Comparison of ENCODE assay signal across 8 cellular contexts in genomic region chr16:56988948-56989945, GRCh38. TPM values are rescaled to one million over a fixed set of nuclear protein-coding genes. Genes with fewer than 3 reads are reported as not detected.
A peak's percentile ranks its signal among the peaks of the same experiment; 100 is the strongest.
DNase-seq lines count a peak whose midpoint lies in the region; ATAC-seq and TF ChIP-seq lines count a peak whose summit lies in the region.

Gene NLRC5, plus strand, starts transcription at chr16:56989557. Its CDS starts 31,156 bp downstream, at chr16:57020713.

- H3K36me3 ChIP-seq in neural progenitor cell (no peaks in the 10 kb centered on the region), stomach smooth muscle (ENCODE audit: control insufficient read depth in 2 of 2, insufficient read depth in 2 of 2, low read length in 2 of 2) (no peaks in the 10 kb centered on the region)

- no peaks in the 10 kb centered on the region for H3K9me3 ChIP-seq in neural progenitor cell (ENCODE audit: low read depth)
- H3K9me3 ChIP-seq in stomach smooth muscle (ENCODE audit: control insufficient read depth in 2 of 2, low read length in 2 of 2): no peaks in the 10 kb centered on the region

- no peaks in the 10 kb centered on the region for H3K79me2 ChIP-seq in neural progenitor cell (ENCODE audit: low read depth)

- peak within 1 kb of the TSS; percentile 75 for H3K4me2 ChIP-seq in neural progenitor cell

- DNase-seq in DMS153 treated with DMSO at 0.1 percent for 48 hours (lab: John Stamatoyannopoulos, UW; ENCODE audit: unreplicated experiment) (peak; percentile 41), SIG-M5 treated with dmso at 0.1 percent for 504 hours (lab: John Stamatoyannopoulos, UW; ENCODE audit: unreplicated experiment) (peak; percentile 80), activated gamma-delta T cell (lab: John Stamatoyannopoulos, UW) (peak; percentile 77), foreskin fibroblast (peak; percentile 81 to 92), neural progenitor cell (ENCODE audit: low spot score) (peak; percentile 78)

- H3K27ac Mint-ChIP-seq in IgD-negative memory B cell (peak within 1 kb of the TSS; percentile 98 to 99 (median 98)), neural progenitor cell (no peak within 1 kb of the TSS)

- TF ChIP-seq CTCF in foreskin fibroblast (IDR thresholded peaks at IDR 0.05; ENCODE audit: low read depth, low read length) (no peak), neural progenitor cell (IDR thresholded peaks at IDR 0.05) (no peak)

- H3K4me3 Mint-ChIP-seq in IgD-negative memory B cell (peak within 1 kb of the TSS; percentile 99 to 100 (median 100)), neural progenitor cell (peak within 1 kb of the TSS; percentile 85)

- H3K9me3 Mint-ChIP-seq in IgD-negative memory B cell: no peaks in the 10 kb centered on the region
- no peaks in the 10 kb centered on the region for H3K9me3 Mint-ChIP-seq in neural progenitor cell

- no peaks in the 10 kb centered on the region for H4K20me1 ChIP-seq in neural progenitor cell (ENCODE audit: low read depth)

- peak; percentile 74 for ATAC-seq in GM21526 (IDR thresholded peaks at IDR 0.05; ENCODE audit: low FRiP score, unreplicated experiment)

- H3K4me3 ChIP-seq in foreskin fibroblast (ENCODE audit: low read depth in 1 of 2, low read length in 2 of 2): peak within 1 kb of the TSS; percentile 50 to 78
- H3K4me3 ChIP-seq in neural progenitor cell: peak within 1 kb of the TSS; percentile 48
- peak within 1 kb of the TSS; percentile 90 to 94 for H3K4me3 ChIP-seq in stomach smooth muscle (ENCODE audit: low read length in 2 of 2)

- H2AFZ ChIP-seq in neural progenitor cell (replicated peaks): peak within 1 kb of the TSS; percentile 18

- no peak within 1 kb of the TSS for H3K9ac ChIP-seq in neural progenitor cell
- H3K9ac ChIP-seq in stomach smooth muscle (ENCODE audit: low read length in 2 of 2): peak within 1 kb of the TSS; percentile 82 to 90

- H3F3A ChIP-seq in neural progenitor cell (ENCODE audit: low read depth): no peaks in the 10 kb centered on the region

- H3K36me3 Mint-ChIP-seq in IgD-negative memory B cell (peaks cover 19% of the 10 kb centered on the region), neural progenitor cell (no peaks in the 10 kb centered on the region)

- H3K4me1 ChIP-seq in neural progenitor cell: peaks cover 6% of the 10 kb centered on the region
- H3K4me1 ChIP-seq in stomach smooth muscle (ENCODE audit: control insufficient read depth, insufficient read depth, low read length): peaks cover 30% of the 10 kb centered on the region

- H3K27ac ChIP-seq in neural progenitor cell: no peak within 1 kb of the TSS
- peak within 1 kb of the TSS; percentile 76 for H3K27ac ChIP-seq in stomach smooth muscle (ENCODE audit: low read length)

- no peaks in the 10 kb centered on the region for H3K27me3 Mint-ChIP-seq in IgD-negative memory B cell
- H3K27me3 Mint-ChIP-seq in neural progenitor cell (ENCODE audit: insufficient read depth, low read depth): peaks cover 36% of the 10 kb centered on the region

- H3K4me1 Mint-ChIP-seq in IgD-negative memory B cell (peaks cover 44 to 72% (median 60%) of the 10 kb centered on the region in 3 donors), neural progenitor cell (peaks cover 11% of the 10 kb centered on the region)

- H3K27me3 ChIP-seq in neural progenitor cell (peaks cover 54% of the 10 kb centered on the region), stomach smooth muscle (ENCODE audit: control insufficient read depth in 1 of 2, insufficient read depth in 2 of 2, low read length in 2 of 2) (no peaks in the 10 kb centered on the region)

RNA-seq across cellular contexts. Expression of gene NLRC5, which starts in this region (rescaled TPM):
- polyA plus RNA-seq in IgD-negative memory B cell: 134 TPM
- total RNA-seq in neural progenitor cell (ENCODE audit: low replicate concordance): not detected in 2 replicates

Comparison
In these comparisons a context has a peak if more than half of its experiments do, and no peak if none do; other contexts are left out.
1. Peak in DNase-seq, H3K4me3 ChIP-seq and H3K4me2 ChIP-seq in neural progenitor cell; RNA of the gene not detected or under 1 TPM.